15 cellular contexts compared by ENCODE assay signal in genomic region chr12:52027085-52027843, GRCh38. TPM values are rescaled to one million over a fixed set of nuclear protein-coding genes. Genes with fewer than 3 reads are reported as not detected.
A peak's percentile ranks its signal among the peaks of the same experiment; 100 is the strongest.
DNase-seq lines count a peak whose midpoint lies in the region; ATAC-seq and TF ChIP-seq lines count a peak whose summit lies in the region.
"Had no signal": no experiment of that assay in that cellular context is flagged by ENCODE, and none has a peak within 500 bp of the region (broad histone marks: within the 10 kb centered on the region; RNA-seq: fewer than 3 reads in every experiment).

No MANE protein-coding gene starts in this region.

- intact Hi-C loops in left ventricle myocardium inferior (cut with micrococcal nuclease), result loop anchor here (5.0 kb wide), 1 partner anchor 55 kb away; no protein-coding TSS in a partner anchor
- intact Hi-C loops in gastrocnemius medialis (cut with DNase I; ENCODE audit: low total_unique reads), result no loop called here

- no peaks in the 10 kb centered on the region for H3K36me3 Mint-ChIP-seq in stimulated activated memory B cell treated with anti-CD40 and anti-IgM and Interleukin-4, amounts not matched to agents 10 μg/mL and 1 μg/mL and 100 μg/mL, for 72 hours
- H3K36me3 Mint-ChIP-seq: CD4-positive, CD25-positive, alpha-beta regulatory T cell had no signal

- DNase-seq in NT2/D1 (ENCODE audit: low read depth, low spot score) (no peak), left ventricle myocardium inferior (peak; percentile 80), gastrocnemius medialis (peak; percentile 92), GM10248 (ENCODE audit: extremely low spot score) (no peak)
- DNase-seq: activated B cell treated with CpG ODN at 0.5 μM for 24 hours; activated gamma-delta T cell treated with Interleukin-2 at 50 U/mL for 16 hours; anterior cingulate cortex; CD4-positive, CD25-positive, alpha-beta regulatory T cell; H7; MG63; midbrain; NCI-H774; stomach had no signal

- H3K9me3 ChIP-seq in NT2/D1 (ENCODE audit: insufficient read depth, low read length) (no peaks in the 10 kb centered on the region), left ventricle myocardium inferior (replicated peaks) (no peaks in the 10 kb centered on the region), gastrocnemius medialis (no peaks in the 10 kb centered on the region)
- H3K9me3 ChIP-seq: MG63, stomach had no signal

- H3K27me3 ChIP-seq in NT2/D1 (ENCODE audit: insufficient read depth, insufficient read length) (peaks cover 21% of the 10 kb centered on the region), left ventricle myocardium inferior (ENCODE audit: low read depth) (no peaks in the 10 kb centered on the region), gastrocnemius medialis (no peaks in the 10 kb centered on the region)
- H3K27me3 ChIP-seq: MG63 had no signal

- H3K36me3 ChIP-seq in NT2/D1 (ENCODE audit: insufficient read depth, insufficient read length, low read length), result no peaks in the 10 kb centered on the region
- H3K36me3 ChIP-seq in left ventricle myocardium inferior, result no peaks in the 10 kb centered on the region
- no peaks in the 10 kb centered on the region for H3K36me3 ChIP-seq in gastrocnemius medialis
- H3K36me3 ChIP-seq: MG63, stomach had no signal

- peaks cover 54% of the 10 kb centered on the region for H3K4me1 Mint-ChIP-seq in stimulated activated memory B cell treated with anti-CD40 and anti-IgM and Interleukin-4, amounts not matched to agents 10 μg/mL and 1 μg/mL and 100 μg/mL, for 72 hours

- in situ Hi-C loops in gastrocnemius medialis (cut with MboI; ENCODE audit: low sequenced_read_pairs in 4 of 4), result loop anchor here (5.0 to 10.0 kb wide), 2 partner anchors 55 to 58 kb away; no protein-coding TSS in a partner anchor

- no peaks in the 10 kb centered on the region for H3K27me3 Mint-ChIP-seq in stimulated activated memory B cell treated with anti-CD40 and anti-IgM and Interleukin-4, amounts not matched to agents 10 μg/mL and 1 μg/mL and 100 μg/mL, for 72 hours
- H3K27me3 Mint-ChIP-seq: activated B cell treated with CpG ODN at 0.5 μM for 24 hours had no signal

- CTCF ChIA-PET in GM10248 (lab: Yijun Ruan, JAX), result interaction anchor here (0.6 to 33.0 kb wide), 13 partner anchors 8 to 116 kb away, joined by 3 to 1220 read pairs (median 28); partner anchors contain the start of genes ATG101, NR4A1, SMIM41 and TAMALIN

- H3K27ac ChIP-seq in left ventricle myocardium inferior (replicated peaks) (peak overlapping the region; percentile 93), gastrocnemius medialis (peak overlapping the region; percentile 86 to 95 (median 92))
- H3K27ac ChIP-seq: RWPE1 had no signal

- H3K9ac ChIP-seq in NT2/D1 (ENCODE audit: insufficient read length, low read depth), result peak overlapping the region; percentile 34

- H3K4me1 ChIP-seq in NT2/D1 (ENCODE audit: insufficient read depth, insufficient read length) (peaks cover 26% of the 10 kb centered on the region), left ventricle myocardium inferior (peaks cover 71% of the 10 kb centered on the region), gastrocnemius medialis (peaks cover 56 to 70% of the 10 kb centered on the region in 2 donors)

- TF ChIP-seq CTCF in left ventricle myocardium inferior (IDR thresholded peaks at IDR 0.05; ENCODE audit: borderline replicate concordance) (no peak), gastrocnemius medialis (IDR thresholded peaks at IDR 0.05 in 4 of 5, conservative IDR thresholded peaks at IDR 0.05 in 1 of 5) (no peak), GM10248 (IDR thresholded peaks at IDR 0.05; ENCODE audit: control extremely low read depth, extremely low read depth, low read depth, missing control alignments) (no peak)

- no peak overlapping the region for H3K27ac Mint-ChIP-seq in stimulated activated memory B cell treated with anti-CD40 and anti-IgM and Interleukin-4, amounts not matched to agents 10 μg/mL and 1 μg/mL and 100 μg/mL, for 72 hours
- H3K27ac Mint-ChIP-seq: activated B cell treated with CpG ODN at 0.5 μM for 24 hours; CD4-positive, CD25-positive, alpha-beta regulatory T cell had no signal

- no peak overlapping the region for H3K4me3 Mint-ChIP-seq in stimulated activated memory B cell treated with anti-CD40 and anti-IgM and Interleukin-4, amounts not matched to agents 10 μg/mL and 1 μg/mL and 100 μg/mL, for 72 hours
- H3K4me3 Mint-ChIP-seq: activated B cell treated with CpG ODN at 0.5 μM for 24 hours had no signal

- peak; percentile 42 to 72 for TF ChIP-seq POLR2A in gastrocnemius medialis (IDR thresholded peaks at IDR 0.05)

- POLR2A ChIA-PET in GM10248 (lab: Yijun Ruan, JAX), result interaction anchor here (0.6 to 1.0 kb wide), 2 partner anchors 24 to 494 kb away, joined by 4 to 10 read pairs; partner anchors contain the start of gene NR4A1

- ATAC-seq in gastrocnemius medialis, result peak; percentile 53 to 63
- ATAC-seq in stimulated activated memory B cell treated with anti-CD40 and anti-IgM and Interleukin-4, amounts not matched to agents 10 μg/mL and 1 μg/mL and 100 μg/mL, for 72 hours, result no peak

- H3K9me3 Mint-ChIP-seq in stimulated activated memory B cell treated with anti-CD40 and anti-IgM and Interleukin-4, amounts not matched to agents 10 μg/mL and 1 μg/mL and 100 μg/mL, for 72 hours, result no peaks in the 10 kb centered on the region
- H3K9me3 Mint-ChIP-seq: activated B cell treated with CpG ODN at 0.5 μM for 24 hours; CD4-positive, CD25-positive, alpha-beta regulatory T cell had no signal

- H3K4me3 ChIP-seq in NT2/D1 (ENCODE audit: insufficient read length, low read depth), result no peak overlapping the region
- no peak overlapping the region for H3K4me3 ChIP-seq in left ventricle myocardium inferior
- H3K4me3 ChIP-seq in gastrocnemius medialis, result no peak overlapping the region
- H3K4me3 ChIP-seq: MG63, stomach had no signal

RNA-seq across cellular contexts. Expression of gene TAMALIN, which starts 20.5 kb away (rescaled TPM):
- total RNA-seq in left ventricle myocardium inferior, result 20.0 TPM
- total RNA-seq in gastrocnemius medialis, result 10 to 100 TPM in 2 of 4 donors, 1 to 10 TPM in 2; 9.3 to 14.9 (median 11.8) TPM

RNA-seq across cellular contexts. Expression of gene NR4A1, which starts 24.0 kb away (rescaled TPM):
- 55.5 TPM for total RNA-seq in left ventricle myocardium inferior
- total RNA-seq in gastrocnemius medialis, result 100 to 1,000 TPM in 2 of 4 donors, 10 to 100 TPM in 2; 36.3 to 248 (median 90.1) TPM

RNA-seq across cellular contexts. Expression of gene ATG101, which starts 42.5 kb away (rescaled TPM):
- total RNA-seq in left ventricle myocardium inferior (23.8 TPM), gastrocnemius medialis (10 to 100 TPM; 23.3 to 49.4 (median 37.3) TPM)

RNA-seq across cellular contexts. Expression of gene SMIM41, which starts 52.2 kb away (rescaled TPM):
- total RNA-seq in left ventricle myocardium inferior, result 0.30 TPM
- total RNA-seq in gastrocnemius medialis, result not detected
- total RNA-seq: activated B cell treated with CpG ODN at 0.5 μM for 24 hours, H7 had no signal

Comparison
In these comparisons a context has a peak if more than half of its experiments do, and no peak if none do; other contexts are left out.
1. DNase-seq: peak in left ventricle myocardium inferior (single experiment) and gastrocnemius medialis (2 of 2); none in NT2/D1 (single experiment) and GM10248 (single experiment).